Comparison of ENCODE assay signal across 29 cellular contexts in the genomic region with DNA sequence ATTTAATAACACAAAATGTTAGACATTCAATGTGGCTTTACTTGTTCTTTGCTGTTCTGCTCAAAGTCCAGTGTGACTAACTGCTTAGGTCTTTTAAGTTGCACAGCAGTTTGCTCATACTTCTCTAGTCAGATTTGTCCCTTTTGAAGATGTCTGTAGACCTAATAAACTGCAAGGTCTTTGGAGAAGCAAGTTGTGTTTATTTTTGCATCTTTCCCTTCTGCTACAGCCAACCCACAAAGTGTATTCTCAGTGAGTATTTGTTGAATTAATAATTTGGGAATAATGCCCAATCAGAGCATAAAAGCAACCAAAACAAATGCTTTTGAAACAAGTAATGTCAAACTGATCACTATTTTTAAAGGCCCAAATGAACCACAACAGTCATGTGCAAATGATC.
"Had no signal": no experiment of that assay in that cellular context is flagged by ENCODE, and none has a peak within 500 bp of the region (broad histone marks: within the 10 kb centered on the region; RNA-seq: fewer than 3 reads in every experiment).

No MANE protein-coding gene starts in this region.

- DNase-seq: activated CD4-positive, alpha-beta T cell treated with anti-CD3 and anti-CD28 coated beads for 4 hours; activated CD4-positive, alpha-beta T cell treated with anti-CD3 and anti-CD28 coated beads, Interleukin-2, amount 50 U/mL, for 4 hours; activated effector memory CD4-positive, alpha-beta T cell treated with anti-CD3 and anti-CD28 coated beads, Interleukin-2, amount 50 U/mL, for 16 hours; activated naive CD4-positive, alpha-beta T cell treated with anti-CD3 and anti-CD28 coated beads for 36 hours; activated naive CD8-positive, alpha-beta T cell treated with anti-CD3 and anti-CD28 coated beads for 36 hours; adrenal gland; aorta; cortex of kidney; effector memory CD8-positive, alpha-beta T cell; erythroblast; foreskin fibroblast; heart right ventricle; midbrain; naive thymus-derived CD4-positive, alpha-beta T cell; nucleus accumbens; pancreas; stimulated activated CD4-positive, alpha-beta T cell treated with anti-CD3 and anti-CD28 coated beads, Interleukin-1b, Interleukin-23, amount 100 ng/mL, for 48 hours; stimulated activated CD4-positive, alpha-beta T cell treated with anti-CD3 and anti-CD28 coated beads, Interleukin-4, amount 100 ng/mL, for 4 hours; stimulated activated CD8-positive, alpha-beta memory T cell treated with anti-CD3 and anti-CD28 coated beads, Interleukin-4, amount 100 ng/mL, for 48 hours; stimulated activated naive CD8-positive, alpha-beta T cell treated with anti-CD3 and anti-CD28 coated beads, Interleukin-15, amount 100 ng/mL, for 72 hours; substantia nigra; thyroid gland; upper lobe of left lung had no signal

- H3K27me3 ChIP-seq: adrenal gland, cardiac muscle cell, heart right ventricle, pancreas, thyroid gland, upper lobe of left lung, vagina had no signal

- H3K4me2 ChIP-seq: smooth muscle cell had no signal

- H3K4me1 ChIP-seq: adrenal gland, heart right ventricle, pancreas, prostate gland, upper lobe of left lung, vagina had no signal

- H3K9me3 ChIP-seq: adrenal gland, heart right ventricle, pancreas, prostate gland, thyroid gland, upper lobe of left lung, vagina had no signal

- FAIRE-seq: pancreas had no signal

- H3K27ac ChIP-seq: adrenal gland, cardiac muscle cell, heart right ventricle, pancreas, prostate gland, upper lobe of left lung, vagina, VCaP had no signal

- ATAC-seq: effector memory CD8-positive, alpha-beta T cell; heart right ventricle; naive thymus-derived CD4-positive, alpha-beta T cell; pancreas; stimulated activated memory B cell treated with anti-CD40 and anti-IgM and Interleukin-4, amounts not matched to agents 10 μg/mL and 1 μg/mL and 100 μg/mL, for 72 hours; stimulated activated naive CD8-positive, alpha-beta T cell treated with anti-CD3 and anti-CD28 coated beads, Interleukin-15, amount 100 ng/mL, for 72 hours had no signal

- H3K36me3 ChIP-seq: adrenal gland, cardiac muscle cell, heart right ventricle, pancreas, prostate gland, thyroid gland, upper lobe of left lung, vagina had no signal

- H3K4me3 ChIP-seq: adrenal gland, cardiac muscle cell, heart right ventricle, pancreas, prostate gland, smooth muscle cell, thyroid gland, upper lobe of left lung, vagina had no signal
